Comparison of ENCODE assay signal across 19 cellular contexts in the genomic region with DNA sequence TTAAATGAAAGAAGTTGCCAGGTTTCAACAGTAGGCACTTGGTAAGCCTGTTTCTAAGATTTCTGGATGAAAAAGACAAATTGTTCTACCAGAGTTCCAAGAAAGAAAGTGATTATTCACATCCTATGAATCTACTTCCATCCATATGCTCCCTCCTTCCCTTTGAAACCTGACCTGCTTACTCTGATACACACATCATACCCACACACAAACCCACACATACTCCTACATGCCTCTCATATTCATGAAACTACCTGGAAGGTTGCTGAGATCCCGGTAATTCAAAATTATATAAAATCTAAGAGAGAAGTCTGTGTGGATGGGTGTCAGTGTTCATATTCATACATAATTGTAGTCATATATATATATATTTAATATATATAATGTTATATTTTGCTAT.
DNase-seq lines count a peak whose midpoint lies in the region; ATAC-seq and TF ChIP-seq lines count a peak whose summit lies in the region.
"Had no signal": no experiment of that assay in that cellular context is flagged by ENCODE, and none has a peak within 500 bp of the region (broad histone marks: within the 10 kb centered on the region; RNA-seq: fewer than 3 reads in every experiment).

No MANE protein-coding gene starts in this region.

- H3K4me3 ChIP-seq in KMS-11 (IDR thresholded peaks at IDR 0.05; ENCODE audit: insufficient read depth, low read depth, low read length) (no peak overlapping the region), osteoblast (ENCODE audit: insufficient read depth, low read length) (no peak overlapping the region), esophagus squamous epithelium (no peak overlapping the region)
- H3K4me3 ChIP-seq: GM23338 had no signal

- H3K79me2 ChIP-seq in KMS-11 (ENCODE audit: insufficient read depth, low read depth): no peaks in the 10 kb centered on the region
- H3K79me2 ChIP-seq in osteoblast (ENCODE audit: insufficient read depth, low read length): no peaks in the 10 kb centered on the region

- no peaks in the 10 kb centered on the region for H3K27me3 ChIP-seq in KMS-11 (ENCODE audit: insufficient read depth, low read depth)
- H3K27me3 ChIP-seq in osteoblast (ENCODE audit: insufficient read depth, low read length): no peaks in the 10 kb centered on the region
- H3K27me3 ChIP-seq in esophagus squamous epithelium: no peaks in the 10 kb centered on the region

- peak overlapping the region; percentile 41; the same call in 1 of the 2 replicates for H3K4me2 ChIP-seq in KMS-11
- no peak overlapping the region for H3K4me2 ChIP-seq in osteoblast (ENCODE audit: insufficient read depth, low read length)
- H3K4me2 ChIP-seq: GM23338 had no signal

- no peak overlapping the region for H3K9ac ChIP-seq in KMS-11

- 86 to 88% methylated on average over 1 of the region's 1 CpG for WGBS in esophagus squamous epithelium, 2 donors

- H3K9me3 ChIP-seq in osteoblast (ENCODE audit: low read depth, low read length) (no peaks in the 10 kb centered on the region), esophagus squamous epithelium (no peaks in the 10 kb centered on the region)

- no peak for ATAC-seq in GM18502 (IDR thresholded peaks at IDR 0.05; ENCODE audit: poor library complexity, unreplicated experiment)
- ATAC-seq: GM23338 had no signal

- H4K20me1 ChIP-seq in KMS-11 (ENCODE audit: insufficient read depth) (no peaks in the 10 kb centered on the region), osteoblast (ENCODE audit: insufficient read depth, low read length) (no peaks in the 10 kb centered on the region)

- CTCF ChIA-PET in GM10248 (lab: Yijun Ruan, JAX): no interaction called here

- DNase-seq in DMS53 (lab: John Stamatoyannopoulos, UW) (peak; percentile 48), amniotic epithelial cell (ENCODE audit: low read depth) (peak; percentile 7), osteoblast (ENCODE audit: insufficient read length, low spot score, missing footprints) (no peak), esophagus squamous epithelium (lab: John Stamatoyannopoulos, UW) (no peak), GM10248 (ENCODE audit: extremely low spot score) (no peak)
- DNase-seq: Calu3, DMS153, H9, KBM-7, NCI-H1092, NCI-H1417 treated with DMSO at 0.1 percent for 48 hours, NCI-H187 treated with DMSO at 0.1 percent for 48 hours, NCI-H2171 treated with DMSO at 0.1 percent for 48 hours, NCI-H510A treated with DMSO at 0.1 percent for 48 hours, Right ventricle myocardium superior, RPMI8226 had no signal

- H3K27ac ChIP-seq in KMS-11 (peak overlapping the region; percentile 63; the same call in 1 of the 2 replicates), osteoblast (ENCODE audit: low read depth, low read length) (no peak overlapping the region), esophagus squamous epithelium (no peak overlapping the region)

- TF ChIP-seq CTCF in KMS-11 (conservative IDR thresholded peaks at IDR 0.05; ENCODE audit: low read depth, low read length): no peak
- TF ChIP-seq CTCF in osteoblast (IDR thresholded peaks at IDR 0.05; ENCODE audit: extremely low read depth, low read depth, low read length): no peak
- TF ChIP-seq CTCF in esophagus squamous epithelium (IDR thresholded peaks at IDR 0.05): no peak
- TF ChIP-seq CTCF in GM10248 (IDR thresholded peaks at IDR 0.05; ENCODE audit: control extremely low read depth, extremely low read depth, low read depth, missing control alignments): no peak

- peak overlapping the region; percentile 31; the same call in 1 of the 2 replicates for H2AFZ ChIP-seq in KMS-11 (ENCODE audit: low read depth)
- H2AFZ ChIP-seq in osteoblast (ENCODE audit: low read length): peak overlapping the region; percentile 3
- H2AFZ ChIP-seq: GM23338 had no signal

- H3K36me3 ChIP-seq in KMS-11 (ENCODE audit: insufficient read depth): no peaks in the 10 kb centered on the region
- H3K36me3 ChIP-seq in osteoblast (ENCODE audit: insufficient read depth, low read length): no peaks in the 10 kb centered on the region
- no peaks in the 10 kb centered on the region for H3K36me3 ChIP-seq in esophagus squamous epithelium

- H3K4me1 ChIP-seq in KMS-11 (ENCODE audit: low read depth, poor library complexity, severe bottlenecking): peaks cover 51% of the 10 kb centered on the region
- H3K4me1 ChIP-seq in osteoblast (ENCODE audit: insufficient read depth, low read length): no peaks in the 10 kb centered on the region
- no peaks in the 10 kb centered on the region for H3K4me1 ChIP-seq in esophagus squamous epithelium

- intact Hi-C loops in esophagus squamous epithelium (cut with DNase I): no loop called here

- TF ChIP-seq POLR2A in esophagus squamous epithelium (IDR thresholded peaks at IDR 0.05): no peak

- POLR2A ChIA-PET in GM10248 (lab: Yijun Ruan, JAX): no interaction called here

Comparison
In these comparisons a context has a peak if more than half of its experiments do, and no peak if none do; other contexts are left out.
1. DNase-seq: peak in DMS53 (single experiment) and amniotic epithelial cell (single experiment); none in osteoblast (single experiment), esophagus squamous epithelium (single experiment) and GM10248 (single experiment).